In the genomic region with DNA sequence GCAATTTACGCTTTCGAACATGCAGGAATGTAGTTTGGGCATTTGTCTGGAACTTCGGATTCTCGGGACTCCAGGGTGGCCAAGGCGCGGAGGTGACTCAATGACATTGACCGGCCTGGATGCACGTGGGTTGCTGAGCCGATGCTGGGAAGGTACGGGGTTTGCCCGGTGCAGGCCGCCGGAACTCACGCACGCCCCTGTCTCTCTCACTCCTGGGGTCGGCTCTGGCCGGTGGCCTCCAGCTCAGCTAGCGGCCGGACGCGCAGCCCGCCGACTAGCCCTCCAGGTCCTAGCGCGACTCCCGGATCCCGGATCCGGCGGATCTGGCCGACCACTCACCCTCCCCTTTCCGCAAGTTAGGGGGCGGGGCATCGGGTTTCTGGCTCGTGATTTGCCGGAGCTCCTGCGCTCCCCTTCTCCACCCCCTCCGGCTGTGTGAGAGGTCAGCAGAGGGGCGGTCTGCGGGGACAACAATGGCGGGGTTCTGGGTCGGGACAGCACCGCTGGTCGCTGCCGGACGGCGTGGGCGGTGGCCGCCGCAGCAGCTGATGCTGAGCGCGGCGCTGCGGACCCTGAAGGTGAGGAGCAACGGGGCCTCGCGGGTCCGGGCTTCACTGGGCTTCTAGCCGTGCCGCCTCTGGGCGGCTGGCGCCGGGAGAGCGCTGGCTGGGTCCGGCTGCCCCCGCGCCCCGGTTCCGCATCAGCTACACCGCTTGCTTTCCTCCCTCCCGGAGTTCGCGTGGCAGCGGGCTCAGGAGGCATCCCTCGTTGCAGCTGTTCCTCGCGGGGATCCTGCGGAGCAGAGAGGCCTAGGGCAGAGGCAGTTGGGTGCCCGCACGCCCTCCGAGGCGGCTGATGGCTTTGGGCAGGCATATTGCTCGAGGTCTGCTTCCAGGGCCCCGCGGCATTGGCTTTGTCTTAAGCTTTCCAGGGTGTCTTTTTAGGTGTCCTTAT, we compare ENCODE assay signal across 8 cellular contexts. TPM values are rescaled to one million over a fixed set of nuclear protein-coding genes. Genes with fewer than 3 reads are reported as not detected.
DNase-seq lines count a peak whose midpoint lies in the region; ATAC-seq lines count a peak whose summit lies in the region.

Gene PCCA, plus strand, starts transcription at position 446 of the 954 bp plus-strand sequence. Its CDS starts 28 bp downstream, at position 474.

- H3K4me1 ChIP-seq in mononuclear cell (ENCODE audit: insufficient read depth, low read length): peaks cover 15% of the 10 kb centered on the region

- H3K27ac ChIP-seq in epithelial cell of prostate: peak within 1 kb of the TSS; percentile 8

- in situ Hi-C loops in Caki2 (cut with HindIII; ENCODE audit: low pct_unique_long_range_greater_than_20kb, low sequenced_read_pairs): no loop called here

- no peaks in the 10 kb centered on the region for H3K9me3 ChIP-seq in mononuclear cell (ENCODE audit: low read depth, low read length)

- ATAC-seq in GM21367 (IDR thresholded peaks at IDR 0.05; ENCODE audit: unreplicated experiment): peak; percentile 94

- H3K4me3 ChIP-seq in mononuclear cell (ENCODE audit: low read length): peak within 1 kb of the TSS; percentile 73

- no peaks in the 10 kb centered on the region for H3K27me3 ChIP-seq in mononuclear cell (ENCODE audit: insufficient read depth, low read length)

- peak; percentile 93 for DNase-seq in Caki2 (ENCODE audit: low read depth)
- DNase-seq in HT1080 (ENCODE audit: low read depth): peak; percentile 96
- DNase-seq in OCI-M1 (lab: John Stamatoyannopoulos, UW): peak; percentile 97
- DNase-seq in activated T-cell treated with anti-CD3 and anti-CD28 coated beads for 48 hours (ENCODE audit: low read depth): peak; percentile 77
- no peak for DNase-seq in epithelial cell of prostate (ENCODE audit: low read depth, low spot score)
- DNase-seq in stimulated activated CD8-positive, alpha-beta memory T cell treated with anti-CD3 and anti-CD28 coated beads, Interleukin-2, amount 100 ng/mL, for 48 hours (ENCODE audit: low read depth in 2 of 2): peak; percentile 84 to 85

RNA-seq across cellular contexts. Expression of gene PCCA, which starts in this region (rescaled TPM):
- total RNA-seq in Caki2 (2014; rRNA removed; shearing (Covaris generic); ENCODE audit: low replicate concordance): 1.7 and 4.8 TPM in 2 replicates
- total RNA-seq in HT1080 (2014; rRNA removed; shearing (Covaris generic)): 9.2 and 17.0 TPM in 2 replicates
- 10.4 and 10.9 TPM in 2 replicates for polyA plus RNA-seq in HT1080 (2015; cell fraction: cytosol; rRNA removed)
- 18.0 and 19.2 TPM in 2 replicates for polyA plus RNA-seq in HT1080 (2015; cell fraction: nucleus; rRNA removed)
- total RNA-seq in mononuclear cell: 7.9 TPM
